Comparison of ENCODE assay signal across 10 cellular contexts in genomic region chr10:510415-510881, GRCh38.
A peak's percentile ranks its signal among the peaks of the same experiment; 100 is the strongest.
DNase-seq lines count a peak whose midpoint lies in the region; ATAC-seq and TF ChIP-seq lines count a peak whose summit lies in the region.
"Had no signal": no experiment of that assay in that cellular context is flagged by ENCODE, and none has a peak within 500 bp of the region (broad histone marks: within the 10 kb centered on the region; RNA-seq: fewer than 3 reads in every experiment).

No MANE protein-coding gene starts in this region.

- H3K27ac Mint-ChIP-seq in HFFc6 (peak overlapping the region; percentile 80; the same call in 1 of the 2 replicates), brain (peak overlapping the region; percentile 91 to 98 (median 94))

- intact Hi-C loops in gastrocnemius medialis (cut with DNase I; ENCODE audit: low total_unique reads), result loop anchor here (2.0 to 5.0 kb wide), 4 partner anchors 108 to 537 kb away; partner anchors contain the start of genes DIP2C and IDI1

- no peak overlapping the region for H3K4me3 Mint-ChIP-seq in HFFc6
- peak overlapping the region; percentile 21 to 75 (median 70) for H3K4me3 Mint-ChIP-seq in brain

- ATAC-seq in gastrocnemius medialis (peak; percentile 55 to 79), HG02840 (IDR thresholded peaks at IDR 0.05; ENCODE audit: low FRiP score, unreplicated experiment) (no peak)

- DNase-seq in HFFc6 (no peak), gastrocnemius medialis (peak in 1 of 2 donors; percentile 65), DMS53 treated with DMSO at 0.1 percent for 48 hours (lab: John Stamatoyannopoulos, UW; ENCODE audit: unreplicated experiment) (no peak), CD1c-positive myeloid dendritic cell (ENCODE audit: extremely low spot score) (no peak), OCI-M2 (lab: John Stamatoyannopoulos, UW; ENCODE audit: unreplicated experiment) (no peak)

- H3K27ac ChIP-seq in gastrocnemius medialis, result peak overlapping the region; percentile 69 to 80 (median 78)
- H3K27ac ChIP-seq: brain microvascular endothelial cell, parathyroid adenoma had no signal

- H3K4me1 ChIP-seq in iPS-15b (ENCODE audit: control insufficient read depth, insufficient read depth, low read length), result no peaks in the 10 kb centered on the region
- peaks cover 20 to 24% of the 10 kb centered on the region in 2 donors for H3K4me1 ChIP-seq in gastrocnemius medialis
- H3K4me1 ChIP-seq: parathyroid adenoma had no signal

- H3K4me3 ChIP-seq in iPS-15b (ENCODE audit: low read depth, low read length) (no peak overlapping the region), gastrocnemius medialis (peak overlapping the region in 3 of 4 donors; percentile 16 to 27 (median 19))

- H3K4me1 Mint-ChIP-seq in HFFc6 (ENCODE audit: low read depth), result peaks cover 20% of the 10 kb centered on the region
- H3K4me1 Mint-ChIP-seq in brain, result peaks cover 92% of the 10 kb centered on the region

- H3K36me3 ChIP-seq in iPS-15b (ENCODE audit: control insufficient read depth, insufficient read depth, low read length), result no peaks in the 10 kb centered on the region
- H3K36me3 ChIP-seq in gastrocnemius medialis, result no peaks in the 10 kb centered on the region
- H3K36me3 ChIP-seq: brain microvascular endothelial cell had no signal

- TF ChIP-seq CTCF in HFFc6 (IDR thresholded peaks at IDR 0.05) (no peak), brain (conservative IDR thresholded peaks at IDR 0.05) (no peak), gastrocnemius medialis (IDR thresholded peaks at IDR 0.05 in 4 of 5, conservative IDR thresholded peaks at IDR 0.05 in 1 of 5) (no peak)

- H3K9me3 ChIP-seq in iPS-15b (ENCODE audit: control insufficient read depth, insufficient read depth, low read length) (no peaks in the 10 kb centered on the region), gastrocnemius medialis (no peaks in the 10 kb centered on the region)

- H3K9me3 Mint-ChIP-seq in HFFc6 (no peaks in the 10 kb centered on the region), brain (no peaks in the 10 kb centered on the region)

- no peaks in the 10 kb centered on the region for H3K36me3 Mint-ChIP-seq in HFFc6 (ENCODE audit: low read depth)
- H3K36me3 Mint-ChIP-seq in brain, result peaks cover 13% of the 10 kb centered on the region

- H3K27me3 ChIP-seq in iPS-15b (ENCODE audit: control insufficient read depth, insufficient read depth, low read length) (peaks cover 43% of the 10 kb centered on the region), gastrocnemius medialis (no peaks in the 10 kb centered on the region)
- H3K27me3 ChIP-seq: brain microvascular endothelial cell had no signal

- peaks cover 6% of the 10 kb centered on the region for H3K27me3 Mint-ChIP-seq in HFFc6 (ENCODE audit: insufficient read depth)
- no peaks in the 10 kb centered on the region for H3K27me3 Mint-ChIP-seq in brain

- in situ Hi-C loops in gastrocnemius medialis (cut with MboI; ENCODE audit: low sequenced_read_pairs in 4 of 4), result loop anchor here (25.0 kb wide), 2 partner anchors 177 to 277 kb away; partner anchors contain the start of gene DIP2C (in 3 of the 4)

- TF ChIP-seq POLR2A in gastrocnemius medialis (IDR thresholded peaks at IDR 0.05), result peak; percentile 11 to 37

- peak overlapping the region; percentile 5 for H3K9ac ChIP-seq in iPS-15b (ENCODE audit: low read depth, low read length)
- H3K9ac ChIP-seq: parathyroid adenoma had no signal
